10 cellular contexts compared by ENCODE assay signal in the genomic region with DNA sequence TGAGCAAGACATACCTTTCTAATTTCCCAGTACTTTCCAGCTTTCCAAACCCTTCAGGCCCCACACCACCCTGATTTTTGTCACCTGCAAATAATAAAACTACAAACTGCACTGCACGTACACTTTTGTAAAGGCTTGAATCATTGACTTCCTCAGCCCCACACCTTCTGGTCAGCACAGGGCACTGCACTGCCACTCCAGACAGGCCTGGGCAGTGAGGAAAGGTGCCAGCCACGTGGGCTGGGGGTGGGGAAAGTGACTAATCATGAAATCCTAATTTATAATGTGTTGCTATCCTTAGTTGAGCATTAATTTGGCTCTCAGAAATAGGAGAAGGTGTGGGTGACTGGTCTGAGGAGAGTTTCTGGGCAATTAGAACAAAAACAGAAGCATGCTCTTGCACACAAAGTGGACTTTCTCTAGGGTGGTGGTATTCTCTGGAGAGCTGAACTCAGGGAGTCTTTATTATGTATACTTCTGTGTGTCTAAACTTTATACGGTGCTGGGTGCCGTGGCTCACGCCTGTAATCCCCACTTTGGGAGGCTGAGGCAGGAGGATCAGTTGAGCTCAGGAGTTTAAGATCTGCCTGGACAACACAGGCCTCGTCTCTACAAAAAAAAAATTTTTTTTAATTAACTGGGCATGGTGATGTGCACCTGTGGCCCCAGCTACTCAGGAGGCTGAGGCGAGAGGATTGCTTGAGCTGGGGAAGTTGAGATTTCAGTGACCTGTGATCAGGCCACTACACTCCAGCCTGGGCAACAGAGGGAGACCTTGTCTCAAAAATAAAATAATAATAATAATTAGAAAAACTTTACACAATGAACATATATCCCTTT. TPM values are rescaled to one million over a fixed set of nuclear protein-coding genes. Genes with fewer than 3 reads are reported as not detected.
DNase-seq lines count a peak whose midpoint lies in the region; ATAC-seq, FAIRE-seq and TF ChIP-seq lines count a peak whose summit lies in the region.
"Had no signal": no experiment of that assay in that cellular context is flagged by ENCODE, and none has a peak within 500 bp of the region (broad histone marks: within the 10 kb centered on the region; RNA-seq: fewer than 3 reads in every experiment).

No MANE protein-coding gene starts in this region.

- H3K79me2 ChIP-seq in K562 (ENCODE audit: control insufficient read depth, insufficient read depth, low read length), result no peaks in the 10 kb centered on the region

- H3K4me3 ChIP-seq in K562, result no peak overlapping the region
- H3K4me3 ChIP-seq: ovary had no signal

- H3K27ac ChIP-seq in K562 (ENCODE audit: extremely low read depth, low read depth, low read length), result no peak overlapping the region
- H3K27ac ChIP-seq: ovary had no signal

- TF ChIP-seq POLR2A in K562 (conservative IDR thresholded peaks at IDR 0.05), result no peak

- peak overlapping the region; percentile 31; the same call in 1 of the 2 replicates for H2AFZ ChIP-seq in K562 (ENCODE audit: low read depth, low read length)

- CTCF ChIA-PET in K562 (lab: Yijun Ruan, JAX; ENCODE audit: low intra/inter-chr PET ratio), result no interaction called here

- in situ Hi-C loops in K562 (cut with MboI), result no loop called here

- H3K4me1 ChIP-seq in K562 (replicated peaks in 1 of 2; ENCODE audit: control insufficient read depth in 2 of 2, insufficient read depth in 2 of 2, low read length in 2 of 2), result peaks cover 12 to 19% of the 10 kb centered on the region in 2 experiments; a peak in 4 of 5 replicates

- no peak for TF ChIP-seq RAD21 in K562 (CRISPR knock-in tag; conservative IDR thresholded peaks at IDR 0.05 in 1 of 2, IDR thresholded peaks at IDR 0.05 in 1 of 2)

- no peak for TF ChIP-seq EP300 in K562 (IDR thresholded peaks at IDR 0.05; ENCODE audit: low read length)

- no peaks in the 10 kb centered on the region for H3K9me1 ChIP-seq in K562 (ENCODE audit: control insufficient read depth, insufficient read depth, low read length)

- FAIRE-seq in K562 (lab: Jason Lieb, UNC), result no peak
- FAIRE-seq in urothelium cell line (lab: Jason Lieb, UNC), result no peak

- no peaks in the 10 kb centered on the region for H3K36me3 ChIP-seq in K562 (ENCODE audit: control insufficient read depth, insufficient read depth, low read length)
- H3K36me3 ChIP-seq: ovary had no signal

- no peaks in the 10 kb centered on the region for H4K20me1 ChIP-seq in K562 (replicated peaks; ENCODE audit: control insufficient read depth, insufficient read depth, low read length)

- intact Hi-C loops in K562 (cut with micrococcal nuclease), result no loop called here

- TF ChIP-seq CTCF in K562 (IDR thresholded peaks at IDR 0.05 in 2 of 3, conservative IDR thresholded peaks at IDR 0.05 in 1 of 3; ENCODE audit: insufficient read depth in 2 of 3, low read depth in 1 of 3, low read length in 3 of 3), result no peak

- POLR2A ChIA-PET in K562 (lab: Yijun Ruan, JAX), result interaction anchor here (1.9 kb wide), 1 partner anchor 7 kb away, joined by 5 read pairs; no protein-coding TSS in a partner anchor

- H3K9me3 ChIP-seq in K562 (replicated peaks; ENCODE audit: control insufficient read depth, insufficient read depth, low read depth, low read length), result no peaks in the 10 kb centered on the region
- H3K9me3 ChIP-seq: ovary had no signal

- WGBS in K562 (ENCODE audit: insufficient coverage, low coverage, missing lambda C conversion rate), result 75% methylated on average over 7 of the region's 7 CpGs

- BruUV-seq in K562 (replicated peaks; lab: Mats Ljungman, UMichigan), result no TSS peak

- no peak overlapping the region for H3K9ac ChIP-seq in K562 (ENCODE audit: insufficient read depth in 1 of 2, low read depth in 2 of 2, low read length in 2 of 2)

- no peak for ATAC-seq in K562
- no peak for ATAC-seq in GM21737 (IDR thresholded peaks at IDR 0.05; ENCODE audit: unreplicated experiment)
- ATAC-seq: stimulated activated memory B cell treated with anti-CD40 and anti-IgM and Interleukin-4, amounts not matched to agents 10 μg/mL and 1 μg/mL and 100 μg/mL, for 72 hours had no signal

- H3K27me3 ChIP-seq in K562 (ENCODE audit: control insufficient read depth in 2 of 2, insufficient read depth in 2 of 2, low read length in 2 of 2), result no peaks in the 10 kb centered on the region
- H3K27me3 ChIP-seq: ovary had no signal

- DNase-seq in SKM-1 treated with dmso at 0.1 percent for 144 hours (lab: John Stamatoyannopoulos, UW; ENCODE audit: unreplicated experiment) (peak; percentile 12), SKM-1 (lab: John Stamatoyannopoulos, UW; ENCODE audit: unreplicated experiment) (no peak), K562 (ENCODE audit: extremely low read depth in 1 of 4, low spot score in 3 of 4) (no peak), kidney glomerular epithelial cell (lab: John Stamatoyannopoulos, UW) (peak; percentile 73), urothelium cell line (ENCODE audit: low spot score) (peak; percentile 53), OCI-M2 (lab: John Stamatoyannopoulos, UW; ENCODE audit: unreplicated experiment) (no peak), NCI-H774 (lab: John Stamatoyannopoulos, UW) (no peak)

- no peak overlapping the region for H3K4me2 ChIP-seq in K562 (ENCODE audit: insufficient read depth, low read length)

TF ChIP-seq in K562, 482 proteins besides CTCF, POLR2A, EP300 and RAD21 (continues in another document):
- TF ChIP-seq HNRNPL (IDR thresholded peaks at IDR 0.05; ENCODE audit: low read depth, low read length), result no peak
- TF ChIP-seq IFI16 (CRISPR knock-in tag; IDR thresholded peaks at IDR 0.05), result no peak
- TF ChIP-seq, protein P1, sequence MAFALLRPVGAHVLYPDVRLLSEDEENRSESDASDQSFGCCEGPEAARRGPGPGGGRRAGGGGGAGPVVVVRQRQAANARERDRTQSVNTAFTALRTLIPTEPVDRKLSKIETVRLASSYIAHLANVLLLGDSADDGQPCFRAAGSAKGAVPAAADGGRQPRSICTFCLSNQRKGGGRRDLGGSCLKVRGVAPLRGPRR (CRISPR knock-in tag; IDR thresholded peaks at IDR 0.05), result no peak
- no peak for TF ChIP-seq STAT5A (IDR thresholded peaks at IDR 0.05; ENCODE audit: borderline replicate concordance, low read length)
- TF ChIP-seq ILK (tag; IDR thresholded peaks at IDR 0.05; ENCODE audit: borderline replicate concordance, low read depth), result no peak

RNA-seq across cellular contexts. Expression of a gene that starts 58.2 kb away (rescaled TPM):
- 104 and 176 TPM in 2 replicates for total RNA-seq in K562 (2011; cell fraction: chromatin; rRNA removed; ENCODE audit: low replicate concordance)
- total RNA-seq in K562 (2011; cell fraction: nucleolus; rRNA removed), result 86.7 and 89.5 TPM in 2 replicates
- 74.4 and 75.0 TPM in 2 replicates for total RNA-seq in K562 (2011; cell fraction: nucleoplasm; rRNA removed)
- total RNA-seq in K562 (2014; rRNA removed), result 27.6 and 37.5 TPM in 2 replicates
- 22.5 and 25.6 TPM in 2 replicates for total RNA-seq in K562 (2014; rRNA removed; fragmentation: Illumina TruSeq; extraction: Trizol)
- total RNA-seq in K562 (2015; rRNA removed; fragmentation: Illumina TruSeq; extraction: Trizol), result 27.4 and 27.9 TPM in 2 replicates
- 43.3 and 48.1 TPM in 2 replicates for total RNA-seq in K562 (2021)
- 20.3 and 27.7 TPM in 2 replicates for polyA plus RNA-seq in K562 (2011; rRNA removed)
- polyA plus RNA-seq in K562 (2011; cell fraction: cytosol; rRNA removed), result 18.4 and 30.1 TPM in 2 replicates
- polyA plus RNA-seq in K562 (2011; cell fraction: nucleus; rRNA removed), result 111 and 183 TPM in 2 replicates
- 37.0 and 76.9 TPM in 2 replicates for polyA plus RNA-seq in K562 (2012)
- 32.2 and 33.4 TPM in 2 replicates for polyA plus RNA-seq in K562 (2014; fragmentation: Illumina TruSeq; extraction: Trizol)
- polyA plus RNA-seq in K562 (2014; fragmentation: Nextera tagmentation; extraction: Ambion mirVana), result 10 to 100 TPM in 1 of 2 experiments, 1 to 10 TPM in 1; 9.4 to 13.0 TPM
- polyA plus RNA-seq in K562 (2014; rRNA removed), result 17.0 and 19.0 TPM in 2 replicates
- polyA minus RNA-seq in K562 (2011; rRNA and poly(A)+ RNA removed), result 75.9 and 104 TPM in 2 replicates
- 66.1 and 94.5 TPM in 2 replicates for polyA minus RNA-seq in K562 (2011; cell fraction: cytosol; rRNA and poly(A)+ RNA removed)
- polyA minus RNA-seq in K562 (2011; cell fraction: nucleus; rRNA and poly(A)+ RNA removed), result 56.8 and 166 TPM in 2 replicates

Comparison
In these comparisons a context has a peak if more than half of its experiments do, and no peak if none do; other contexts are left out.
1. DNase-seq: peak in SKM-1 treated with dmso at 0.1 percent for 144 hours (single experiment), kidney glomerular epithelial cell (single experiment) and urothelium cell line (single experiment); none in SKM-1 (single experiment), K562 (0 of 4), OCI-M2 (single experiment) and NCI-H774 (single experiment).